ENCODE assay signal across 26 cellular contexts in the genomic region with DNA sequence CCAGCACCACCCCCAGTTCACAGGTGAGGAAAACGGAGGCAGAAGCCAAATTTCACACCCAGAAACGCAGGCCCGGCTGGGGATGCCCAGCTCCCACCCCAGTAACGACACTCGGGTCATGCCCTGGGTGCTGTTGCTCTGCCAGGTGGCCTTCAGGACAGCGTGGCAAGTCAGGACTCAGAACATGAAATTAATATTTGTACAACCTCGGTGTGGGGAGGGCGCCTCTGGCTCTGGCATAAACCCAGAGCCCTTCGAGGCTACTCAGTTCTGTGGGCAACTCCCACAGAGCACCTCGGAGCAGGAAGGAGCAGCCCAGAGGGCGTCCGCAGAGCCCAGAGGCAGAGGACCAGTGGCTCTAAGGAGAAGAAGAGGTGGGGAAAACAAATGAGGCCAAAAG.
DNase-seq lines count a peak whose midpoint lies in the region; ATAC-seq, FAIRE-seq and TF ChIP-seq lines count a peak whose summit lies in the region.
"Had no signal": no experiment of that assay in that cellular context is flagged by ENCODE, and none has a peak within 500 bp of the region (broad histone marks: within the 10 kb centered on the region; RNA-seq: fewer than 3 reads in every experiment).

No MANE protein-coding gene starts in this region.

- BruUV-seq in Panc1 (replicated peaks; lab: Mats Ljungman, UMichigan) = no TSS peak

- H3K27ac Mint-ChIP-seq in osteocyte (ENCODE audit: unreplicated experiment) = peak overlapping the region; percentile 67
- H3K27ac Mint-ChIP-seq: activated CD4-positive, alpha-beta memory T cell treated with anti-CD3 and anti-CD28 coated beads for 36 hours; activated naive CD4-positive, alpha-beta T cell treated with anti-CD3 and anti-CD28 coated beads, Interleukin-2, amount 50 U/mL, for 72 hours; activated T-helper 17 cell treated with anti-CD3 and anti-CD28 coated beads, Interleukin-2, amount 50 U/mL, for 72 hours; endodermal cell; HFFc6; T-cell had no signal

- no peaks in the 10 kb centered on the region for H3K27me3 Mint-ChIP-seq in osteocyte (ENCODE audit: unreplicated experiment)
- H3K27me3 Mint-ChIP-seq: activated CD4-positive, alpha-beta memory T cell treated with anti-CD3 and anti-CD28 coated beads for 36 hours; activated T-helper 17 cell treated with anti-CD3 and anti-CD28 coated beads, Interleukin-2, amount 50 U/mL, for 72 hours had no signal

- H3K4me1 Mint-ChIP-seq in osteocyte (ENCODE audit: unreplicated experiment) = peaks cover 17% of the 10 kb centered on the region
- H3K4me1 Mint-ChIP-seq: activated T-helper 17 cell treated with anti-CD3 and anti-CD28 coated beads, Interleukin-2, amount 50 U/mL, for 72 hours; T-cell had no signal

- POLR2A ChIA-PET in Panc1 (lab: Charles Lee) = no interaction called here

- no peaks in the 10 kb centered on the region for H3K9me3 Mint-ChIP-seq in osteocyte (ENCODE audit: unreplicated experiment)
- H3K9me3 Mint-ChIP-seq: activated CD4-positive, alpha-beta memory T cell treated with anti-CD3 and anti-CD28 coated beads for 36 hours; activated naive CD4-positive, alpha-beta T cell treated with anti-CD3 and anti-CD28 coated beads, Interleukin-2, amount 50 U/mL, for 72 hours; activated T-helper 17 cell treated with anti-CD3 and anti-CD28 coated beads, Interleukin-2, amount 50 U/mL, for 72 hours; T-cell had no signal

- ATAC-seq in Panc1 (peak; percentile 21; the same call in 1 of the 2 replicates), left lobe of liver (peak; percentile 44), HG02852 (IDR thresholded peaks at IDR 0.05; ENCODE audit: unreplicated experiment) (no peak), GM19324 (IDR thresholded peaks at IDR 0.05; ENCODE audit: low FRiP score, unreplicated experiment) (no peak)
- ATAC-seq: activated naive CD4-positive, alpha-beta T cell treated with anti-CD3 and anti-CD28 coated beads, Interleukin-2, amount 50 U/mL, for 72 hours; activated T-helper 17 cell treated with anti-CD3 and anti-CD28 coated beads, Interleukin-2, amount 50 U/mL, for 72 hours; esophagus mucosa; stimulated activated naive CD8-positive, alpha-beta T cell treated with anti-CD3 and anti-CD28 coated beads, Interleukin-15, Interleukin-2, amounts not matched to agents 100 U/mL and 50 U/mL, for 24 hours; T-cell had no signal

- TF ChIP-seq CTCF in Panc1 (IDR thresholded peaks at IDR 0.05) = no peak
- no peak for TF ChIP-seq CTCF in osteocyte (IDR thresholded peaks at IDR 0.05)
- no peak for TF ChIP-seq CTCF in kidney (IDR thresholded peaks at IDR 0.05; ENCODE audit: borderline replicate concordance, extremely low read depth, insufficient read depth)

- DNase-seq in Panc1 (ENCODE audit: low read depth, low spot score) (no peak), left lobe of liver (ENCODE audit: low spot score) (no peak), osteocyte (ENCODE audit: extremely low spot score, unreplicated experiment) (no peak), kidney (no peak)
- no peak for DNase-seq in activated naive CD4-positive, alpha-beta T cell treated with Interleukin-2 at 50 U/mL for 16 hours
- DNase-seq: ACHN; activated CD4-positive, alpha-beta memory T cell treated with anti-CD3 and anti-CD28 coated beads for 36 hours; activated CD4-positive, CD25-positive, alpha-beta regulatory T cell; endodermal cell; foreskin fibroblast; GM23248; head of caudate nucleus; HFFc6; mesenchymal stem cell; NCI-H1694; NCI-H524 treated with DMSO at 0.1 percent for 48 hours; stimulated activated naive CD8-positive, alpha-beta T cell treated with anti-CD3 and anti-CD28 coated beads, Interleukin-15, Interleukin-2, amounts not matched to agents 100 U/mL and 50 U/mL, for 24 hours; T-cell had no signal

- H3K9me3 ChIP-seq in BLaER1 (no peaks in the 10 kb centered on the region), Panc1 (ENCODE audit: control insufficient read depth, insufficient read depth, low read depth, low read length) (no peaks in the 10 kb centered on the region), kidney (ENCODE audit: control insufficient read depth in 1 of 2, low read length in 2 of 2) (no peaks in the 10 kb centered on the region)
- H3K9me3 ChIP-seq: SJSA1, thoracic aorta had no signal

- H3K27me3 ChIP-seq in BLaER1 (no peaks in the 10 kb centered on the region), Panc1 (ENCODE audit: control insufficient read depth, insufficient read depth, low read length) (no peaks in the 10 kb centered on the region)
- H3K27me3 ChIP-seq: SJSA1 had no signal

- H3K4me1 ChIP-seq in BLaER1 (peaks cover 50% of the 10 kb centered on the region), Panc1 (ENCODE audit: control insufficient read depth, insufficient read depth, low read length) (no peaks in the 10 kb centered on the region), kidney (ENCODE audit: control insufficient read depth in 1 of 2, insufficient read depth in 1 of 2, low read depth in 1 of 2, low read length in 2 of 2) (peaks cover 6 to 9% of the 10 kb centered on the region in 2 donors)

- no peak overlapping the region for H3K4me3 ChIP-seq in BLaER1
- no peak overlapping the region for H3K4me3 ChIP-seq in Panc1 (ENCODE audit: low read depth in 2 of 2, low read length in 2 of 2)
- no peak overlapping the region for H3K4me3 ChIP-seq in kidney (ENCODE audit: low read length in 2 of 2)
- H3K4me3 ChIP-seq: GM23248, SJSA1, thoracic aorta had no signal

- H3K4me3 Mint-ChIP-seq in osteocyte (ENCODE audit: unreplicated experiment) = no peak overlapping the region
- H3K4me3 Mint-ChIP-seq: activated CD4-positive, alpha-beta memory T cell treated with anti-CD3 and anti-CD28 coated beads for 36 hours; activated T-helper 17 cell treated with anti-CD3 and anti-CD28 coated beads, Interleukin-2, amount 50 U/mL, for 72 hours; endodermal cell; HFFc6; T-cell had no signal

- H3K36me3 Mint-ChIP-seq in osteocyte (ENCODE audit: unreplicated experiment) = peaks cover 12% of the 10 kb centered on the region
- H3K36me3 Mint-ChIP-seq: activated CD4-positive, alpha-beta memory T cell treated with anti-CD3 and anti-CD28 coated beads for 36 hours; activated naive CD4-positive, alpha-beta T cell treated with anti-CD3 and anti-CD28 coated beads, Interleukin-2, amount 50 U/mL, for 72 hours; T-cell had no signal

- no peaks in the 10 kb centered on the region for H4K20me1 ChIP-seq in BLaER1

- H3K4me2 ChIP-seq in BLaER1 = peak overlapping the region; percentile 76

- in situ Hi-C loops in Panc1 (cut with HindIII; ENCODE audit: low pct_unique_long_range_greater_than_20kb, low sequenced_read_pairs) = no loop called here

- CTCF ChIA-PET in Panc1 (lab: Charles Lee) = no interaction called here

- FAIRE-seq in kidney (lab: Jason Lieb, UNC) = no peak

- H3K36me3 ChIP-seq in BLaER1 = peaks cover 4% of the 10 kb centered on the region; the same call in 1 of the 2 replicates
- no peaks in the 10 kb centered on the region for H3K36me3 ChIP-seq in Panc1 (ENCODE audit: control insufficient read depth, insufficient read depth, low read length)
- H3K36me3 ChIP-seq in kidney (ENCODE audit: control insufficient read depth in 1 of 2, insufficient read depth in 2 of 2, low read length in 2 of 2) = peaks cover 3 to 10% of the 10 kb centered on the region in 2 donors
- H3K36me3 ChIP-seq: SJSA1, thoracic aorta had no signal

- H3K27ac ChIP-seq in BLaER1 (peak overlapping the region; percentile 51), Panc1 (ENCODE audit: low read length) (no peak overlapping the region), kidney (ENCODE audit: low read depth in 2 of 2, low read length in 2 of 2) (peak overlapping the region in 1 of 2 donors; percentile 28)
- H3K27ac ChIP-seq: GM23248, SJSA1, thoracic aorta had no signal

- H3K9ac ChIP-seq in BLaER1 = no peak overlapping the region
- H3K9ac ChIP-seq in kidney (ENCODE audit: low read length in 2 of 2) = no peak overlapping the region
- H3K9ac ChIP-seq: GM23248 had no signal

- intact Hi-C loops in Panc1 (cut with micrococcal nuclease; ENCODE audit: unreplicated experiment) = no loop called here
- intact Hi-C loops in kidney (cut with DNase I) = no loop called here

Comparison
In these comparisons a context has a peak if more than half of its experiments do, and no peak if none do; other contexts are left out.
1. ATAC-seq: peak in Panc1 (single experiment) and left lobe of liver (single experiment); none in HG02852 (single experiment) and GM19324 (single experiment).